1 cellular context compared by ENCODE assay signal in the genomic region with DNA sequence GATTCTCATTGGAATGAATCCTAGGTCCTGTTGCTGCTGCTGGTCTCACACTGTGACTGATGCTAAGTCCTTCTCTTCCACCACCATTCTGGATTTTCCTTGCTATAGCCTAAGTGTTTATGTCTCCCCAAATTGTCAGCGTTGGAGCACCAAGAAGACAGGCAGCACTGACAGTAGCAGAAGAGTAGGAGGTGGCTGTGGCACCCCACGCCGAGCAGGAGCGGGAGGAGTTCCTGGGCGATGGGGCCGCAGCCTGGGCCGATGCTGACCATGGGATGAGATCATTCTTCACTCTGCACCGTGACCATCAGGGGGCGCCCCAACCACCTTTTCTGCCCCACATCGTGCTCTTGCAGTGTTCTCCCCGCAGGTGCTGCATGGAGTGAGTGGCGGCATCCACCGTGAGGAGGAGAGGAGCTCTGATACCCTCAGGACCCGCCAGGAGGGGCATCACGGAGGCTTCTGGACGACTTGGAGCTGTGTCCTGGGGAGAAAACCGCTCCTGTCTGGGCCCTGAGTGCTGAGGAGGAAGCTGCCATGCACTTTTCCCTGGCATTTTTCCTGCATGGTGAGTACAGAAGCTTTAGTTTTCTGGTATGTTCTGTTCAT.
TF ChIP-seq lines count a peak whose summit lies in the region.

No MANE protein-coding gene starts in this region.

TF ChIP-seq in HEK293, 187 proteins besides CTCF, POLR2A, EP300 and RAD21 (continued from another document and continues in another):
- TF ChIP-seq ZBTB44 (tag by site-specific recombination; IDR thresholded peaks at IDR 0.05) (peak; percentile 96), BCL11A (tag by site-specific recombination; IDR thresholded peaks at IDR 0.05; ENCODE audit: low read depth) (peak; percentile 82; the same call in 1 of the 2 replicates), ZNF324 (tag by site-specific recombination; IDR thresholded peaks at IDR 0.05) (peak; percentile 91), ZFP69B (tag by site-specific recombination; IDR thresholded peaks at IDR 0.05) (peak; percentile 81; the same call in 1 of the 2 replicates), ZBTB8A (tag by site-specific recombination; IDR thresholded peaks at IDR 0.05) (0 out of 2 replicates have a peak, but pooled peaks have one; percentile 35), BCL11B (tag by site-specific recombination; IDR thresholded peaks at IDR 0.05; ENCODE audit: low read depth) (0 out of 2 replicates have a peak, but pooled peaks have one; percentile 52), ZFHX2 (tag by site-specific recombination; conservative IDR thresholded peaks at IDR 0.05) (peak; percentile 82), KLF8 (tag by site-specific recombination; IDR thresholded peaks at IDR 0.05) (peak; percentile 80; the same call in 1 of the 2 replicates), ZNF10 (tag by site-specific recombination; IDR thresholded peaks at IDR 0.05) (peak; percentile 48), RBAK (tag by site-specific recombination; IDR thresholded peaks at IDR 0.05) (no peak), ZNF660 (tag by site-specific recombination; IDR thresholded peaks at IDR 0.05) (peak; percentile 96), GLIS2 (tag by site-specific recombination; IDR thresholded peaks at IDR 0.05) (peak; percentile 95), YY1 (tag by site-specific recombination; IDR thresholded peaks at IDR 0.05) (peak; percentile 38; the same call in 1 of the 2 replicates), ZIC2 (tag by site-specific recombination; IDR thresholded peaks at IDR 0.05) (peak; percentile 82), OSR2 (tag by site-specific recombination; IDR thresholded peaks at IDR 0.05) (peak; percentile 81), ZBTB21 (tag by site-specific recombination; IDR thresholded peaks at IDR 0.05) (0 out of 2 replicates have a peak, but pooled peaks have one; percentile 43), EGR2 (tag by site-specific recombination; IDR thresholded peaks at IDR 0.05; ENCODE audit: low read depth) (peak; percentile 85), ZNF510 (tag by site-specific recombination; IDR thresholded peaks at IDR 0.05; ENCODE audit: insufficient replicate concordance) (no peak), ZNF580 (tag by site-specific recombination; IDR thresholded peaks at IDR 0.05) (peak; percentile 58; the same call in 1 of the 2 replicates), ZNF704 (tag by site-specific recombination; IDR thresholded peaks at IDR 0.05) (no peak), ZNF221 (tag by site-specific recombination; IDR thresholded peaks at IDR 0.05; ENCODE audit: borderline replicate concordance) (no peak), TSHZ1 (tag by site-specific recombination; IDR thresholded peaks at IDR 0.05; ENCODE audit: borderline replicate concordance) (0 out of 2 replicates have a peak, but pooled peaks have one; percentile 21), ZBTB10 (tag by site-specific recombination; IDR thresholded peaks at IDR 0.05) (peak; percentile 71; the same call in 1 of the 2 replicates), ZEB2 (tag by site-specific recombination; IDR thresholded peaks at IDR 0.05) (peak; percentile 93), ZSCAN30 (tag by site-specific recombination; IDR thresholded peaks at IDR 0.05) (peak; percentile 94), KLF16 (tag by site-specific recombination; IDR thresholded peaks at IDR 0.05) (peak; percentile 48; the same call in 1 of the 2 replicates), ZNF843 (tag by site-specific recombination; IDR thresholded peaks at IDR 0.05) (peak; percentile 38; the same call in 1 of the 2 replicates), ZNF600 (tag by site-specific recombination; IDR thresholded peaks at IDR 0.05) (peak; percentile 78), ZNF555 (tag by site-specific recombination; conservative IDR thresholded peaks at IDR 0.05) (no peak), ZSCAN4 (tag by site-specific recombination; IDR thresholded peaks at IDR 0.05) (0 out of 2 replicates have a peak, but pooled peaks have one; percentile 26), HIC1 (tag by site-specific recombination; IDR thresholded peaks at IDR 0.05) (peak; percentile 71), ZNF426 (tag by site-specific recombination; IDR thresholded peaks at IDR 0.05) (no peak)
- TF ChIP-seq, protein P1, sequence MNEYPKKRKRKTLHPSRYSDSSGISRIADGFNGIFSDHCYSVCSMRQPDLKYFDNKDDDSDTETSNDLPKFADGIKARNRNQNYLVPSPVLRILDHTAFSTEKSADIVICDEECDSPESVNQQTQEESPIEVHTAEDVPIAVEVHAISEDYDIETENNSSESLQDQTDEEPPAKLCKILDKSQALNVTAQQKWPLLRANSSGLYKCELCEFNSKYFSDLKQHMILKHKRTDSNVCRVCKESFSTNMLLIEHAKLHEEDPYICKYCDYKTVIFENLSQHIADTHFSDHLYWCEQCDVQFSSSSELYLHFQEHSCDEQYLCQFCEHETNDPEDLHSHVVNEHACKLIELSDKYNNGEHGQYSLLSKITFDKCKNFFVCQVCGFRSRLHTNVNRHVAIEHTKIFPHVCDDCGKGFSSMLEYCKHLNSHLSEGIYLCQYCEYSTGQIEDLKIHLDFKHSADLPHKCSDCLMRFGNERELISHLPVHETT (tag by site-specific recombination; IDR thresholded peaks at IDR 0.05) = peak; percentile 76
- TF ChIP-seq, protein P2, sequence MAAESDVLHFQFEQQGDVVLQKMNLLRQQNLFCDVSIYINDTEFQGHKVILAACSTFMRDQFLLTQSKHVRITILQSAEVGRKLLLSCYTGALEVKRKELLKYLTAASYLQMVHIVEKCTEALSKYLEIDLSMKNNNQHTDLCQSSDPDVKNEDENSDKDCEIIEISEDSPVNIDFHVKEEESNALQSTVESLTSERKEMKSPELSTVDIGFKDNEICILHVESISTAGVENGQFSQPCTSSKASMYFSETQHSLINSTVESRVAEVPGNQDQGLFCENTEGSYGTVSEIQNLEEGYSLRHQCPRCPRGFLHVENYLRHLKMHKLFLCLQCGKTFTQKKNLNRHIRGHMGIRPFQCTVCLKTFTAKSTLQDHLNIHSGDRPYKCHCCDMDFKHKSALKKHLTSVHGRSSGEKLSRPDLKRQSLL (tag by site-specific recombination; IDR thresholded peaks at IDR 0.05) = peak; percentile 71
- TF ChIP-seq, protein P3, sequence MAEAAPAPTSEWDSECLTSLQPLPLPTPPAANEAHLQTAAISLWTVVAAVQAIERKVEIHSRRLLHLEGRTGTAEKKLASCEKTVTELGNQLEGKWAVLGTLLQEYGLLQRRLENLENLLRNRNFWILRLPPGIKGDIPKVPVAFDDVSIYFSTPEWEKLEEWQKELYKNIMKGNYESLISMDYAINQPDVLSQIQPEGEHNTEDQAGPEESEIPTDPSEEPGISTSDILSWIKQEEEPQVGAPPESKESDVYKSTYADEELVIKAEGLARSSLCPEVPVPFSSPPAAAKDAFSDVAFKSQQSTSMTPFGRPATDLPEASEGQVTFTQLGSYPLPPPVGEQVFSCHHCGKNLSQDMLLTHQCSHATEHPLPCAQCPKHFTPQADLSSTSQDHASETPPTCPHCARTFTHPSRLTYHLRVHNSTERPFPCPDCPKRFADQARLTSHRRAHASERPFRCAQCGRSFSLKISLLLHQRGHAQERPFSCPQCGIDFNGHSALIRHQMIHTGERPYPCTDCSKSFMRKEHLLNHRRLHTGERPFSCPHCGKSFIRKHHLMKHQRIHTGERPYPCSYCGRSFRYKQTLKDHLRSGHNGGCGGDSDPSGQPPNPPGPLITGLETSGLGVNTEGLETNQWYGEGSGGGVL (tag by site-specific recombination; IDR thresholded peaks at IDR 0.05) = peak; percentile 28; the same call in 1 of the 2 replicates
